1 cellular context compared by ENCODE assay signal in the genomic region with DNA sequence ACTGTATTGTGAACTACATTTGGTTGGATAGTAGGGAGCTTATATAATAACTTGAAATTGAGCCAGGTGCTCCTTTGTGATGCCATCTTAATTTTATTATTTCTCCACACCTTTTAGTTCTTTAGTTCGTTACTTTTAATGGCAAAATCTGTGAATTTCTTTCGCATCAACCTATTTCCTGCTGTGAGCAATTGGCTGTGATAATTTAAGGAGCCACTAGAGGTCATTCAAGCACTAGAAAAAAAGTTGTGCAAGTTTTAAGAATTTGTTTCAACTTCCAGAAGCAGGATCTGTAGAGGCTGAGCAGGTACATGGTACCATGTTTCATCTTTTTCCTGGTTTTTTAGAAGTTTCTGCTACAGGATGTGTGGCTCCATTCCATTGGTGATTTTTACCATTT.
TF ChIP-seq lines count a peak whose summit lies in the region.

No MANE protein-coding gene starts in this region.

TF ChIP-seq in HepG2, 621 proteins besides CTCF, POLR2A, EP300 and RAD21:
- TF ChIP-seq STAG1 (CRISPR knock-in tag; IDR thresholded peaks at IDR 0.05), result peak; percentile 25; the same call in 1 of the 2 replicates
